Comparison of ENCODE assay signal across 8 cellular contexts in genomic region chr7:115476666-115477065, GRCh38.
A peak's percentile ranks its signal among the peaks of the same experiment; 100 is the strongest.
DNase-seq lines count a peak whose midpoint lies in the region; ATAC-seq and TF ChIP-seq lines count a peak whose summit lies in the region.

No MANE protein-coding gene starts in this region.

- H3K27ac ChIP-seq in iPS-18a (ENCODE audit: low read length), result no peak overlapping the region
- no peak overlapping the region for H3K27ac ChIP-seq in RWPE1

- H3K4me3 ChIP-seq in iPS-18a (ENCODE audit: low read length), result peak overlapping the region; percentile 78

- peak overlapping the region; percentile 52 for H3K4me3 Mint-ChIP-seq in activated CD4-positive, alpha-beta T cell treated with anti-CD3 and anti-CD28 coated beads for 36 hours
- peak overlapping the region; percentile 57 to 73 (median 67) for H3K4me3 Mint-ChIP-seq in T-cell
- peak overlapping the region; percentile 65 to 73 for H3K4me3 Mint-ChIP-seq in stimulated activated naive CD8-positive, alpha-beta T cell treated with anti-CD3 and anti-CD28 coated beads, Interleukin-15, amount 100 ng/mL, for 72 hours

- peak overlapping the region; percentile 48 for H3K9ac ChIP-seq in iPS-18a (ENCODE audit: low read length)

- CTCF ChIA-PET in activated CD4-positive, alpha-beta T cell treated with anti-CD3 and anti-CD28 coated beads for 36 hours (lab: Charles Lee), result interaction anchor here (0.7 kb wide), 1 partner anchor 765 kb away, joined by 3 read pairs; no protein-coding TSS in a partner anchor
- CTCF ChIA-PET in T-cell (lab: Charles Lee) (interaction anchor here in 1 of 2 donors (0.6 kb wide), 1 partner anchor 608 kb away, joined by 3 read pairs; no protein-coding TSS in a partner anchor), RWPE1 (lab: Yijun Ruan, JAX) (no interaction called here)

- no peaks in the 10 kb centered on the region for H3K36me3 ChIP-seq in iPS-18a (ENCODE audit: control insufficient read depth, low read depth, low read length)

- no peak for DNase-seq in activated CD4-positive, alpha-beta T cell treated with anti-CD3 and anti-CD28 coated beads for 36 hours
- no peak for DNase-seq in activated CD4-positive, alpha-beta T cell treated with anti-CD3 and anti-CD28 coated beads, Interleukin-2, amount 50 U/mL, for 1 hour
- DNase-seq in T-cell (no peak), UCSD-AML1 (lab: John Stamatoyannopoulos, UW; ENCODE audit: unreplicated experiment) (no peak), RWPE1 (ENCODE audit: low spot score) (no peak)
- no peak for DNase-seq in stimulated activated naive CD8-positive, alpha-beta T cell treated with anti-CD3 and anti-CD28 coated beads, Interleukin-15, amount 100 ng/mL, for 72 hours

- POLR2A ChIA-PET in activated CD4-positive, alpha-beta T cell treated with anti-CD3 and anti-CD28 coated beads for 36 hours (lab: Charles Lee), result no interaction called here
- POLR2A ChIA-PET in T-cell (lab: Charles Lee), result interaction anchor here in 1 of 2 donors (0.6 kb wide), 1 partner anchor 1387 kb away, joined by 3 read pairs; no protein-coding TSS in a partner anchor
- POLR2A ChIA-PET in RWPE1 (lab: Yijun Ruan, JAX; ENCODE audit: low non-redundant PET), result no interaction called here

- H3K27ac Mint-ChIP-seq in activated CD4-positive, alpha-beta T cell treated with anti-CD3 and anti-CD28 coated beads for 36 hours, result no peak overlapping the region
- H3K27ac Mint-ChIP-seq in T-cell, result no peak overlapping the region
- no peak overlapping the region for H3K27ac Mint-ChIP-seq in stimulated activated naive CD8-positive, alpha-beta T cell treated with anti-CD3 and anti-CD28 coated beads, Interleukin-15, amount 100 ng/mL, for 72 hours

- H3K27me3 ChIP-seq in iPS-18a (ENCODE audit: control insufficient read depth, insufficient read depth, low read length), result peaks cover 31% of the 10 kb centered on the region

- peaks cover 22% of the 10 kb centered on the region for H3K27me3 Mint-ChIP-seq in activated CD4-positive, alpha-beta T cell treated with anti-CD3 and anti-CD28 coated beads for 36 hours
- peaks cover 36 to 39% of the 10 kb centered on the region in 2 donors for H3K27me3 Mint-ChIP-seq in T-cell
- peaks cover 51% of the 10 kb centered on the region for H3K27me3 Mint-ChIP-seq in stimulated activated naive CD8-positive, alpha-beta T cell treated with anti-CD3 and anti-CD28 coated beads, Interleukin-15, amount 100 ng/mL, for 72 hours

- no peak for TF ChIP-seq CTCF in RWPE1 (conservative IDR thresholded peaks at IDR 0.05; ENCODE audit: low read depth)

- no peaks in the 10 kb centered on the region for H3K9me3 Mint-ChIP-seq in activated CD4-positive, alpha-beta T cell treated with anti-CD3 and anti-CD28 coated beads for 36 hours (ENCODE audit: low read depth)
- no peaks in the 10 kb centered on the region for H3K9me3 Mint-ChIP-seq in T-cell
- H3K9me3 Mint-ChIP-seq in stimulated activated naive CD8-positive, alpha-beta T cell treated with anti-CD3 and anti-CD28 coated beads, Interleukin-15, amount 100 ng/mL, for 72 hours, result no peaks in the 10 kb centered on the region

- peaks cover 12% of the 10 kb centered on the region for H3K4me1 ChIP-seq in iPS-18a (ENCODE audit: control insufficient read depth, low read depth, low read length)

- peaks cover 7% of the 10 kb centered on the region for H3K4me1 Mint-ChIP-seq in activated CD4-positive, alpha-beta T cell treated with anti-CD3 and anti-CD28 coated beads for 36 hours
- H3K4me1 Mint-ChIP-seq in T-cell, result peaks cover 12 to 14% (median 14%) of the 10 kb centered on the region in 3 donors
- H3K4me1 Mint-ChIP-seq in stimulated activated naive CD8-positive, alpha-beta T cell treated with anti-CD3 and anti-CD28 coated beads, Interleukin-15, amount 100 ng/mL, for 72 hours, result peaks cover 10% of the 10 kb centered on the region

- peaks cover 2% of the 10 kb centered on the region for H3K36me3 Mint-ChIP-seq in activated CD4-positive, alpha-beta T cell treated with anti-CD3 and anti-CD28 coated beads for 36 hours (ENCODE audit: low read depth)
- no peaks in the 10 kb centered on the region for H3K36me3 Mint-ChIP-seq in T-cell

- H3K9me3 ChIP-seq in iPS-18a (ENCODE audit: control insufficient read depth, low read depth, low read length), result no peaks in the 10 kb centered on the region

- intact Hi-C loops in activated CD4-positive, alpha-beta T cell treated with anti-CD3 and anti-CD28 coated beads for 36 hours (cut with DNase I, micrococcal nuclease), result loop anchor here (5.0 to 10.0 kb wide), 2 partner anchors 609 to 612 kb away; no protein-coding TSS in a partner anchor

- ATAC-seq in activated CD4-positive, alpha-beta T cell treated with anti-CD3 and anti-CD28 coated beads for 36 hours, result no peak
- ATAC-seq in T-cell (replicated peaks in 1 of 4) (no peak), HG03378 (IDR thresholded peaks at IDR 0.05; ENCODE audit: unreplicated experiment) (no peak)
- no peak for ATAC-seq in stimulated activated naive CD8-positive, alpha-beta T cell treated with anti-CD3 and anti-CD28 coated beads, Interleukin-15, amount 100 ng/mL, for 72 hours
